In genomic region chr6:19925533-19925932, GRCh38 we compare ENCODE assay signal across 25 cellular contexts.
DNase-seq lines count a peak whose midpoint lies in the region; ATAC-seq and TF ChIP-seq lines count a peak whose summit lies in the region.
"Had no signal": no experiment of that assay in that cellular context is flagged by ENCODE, and none has a peak within 500 bp of the region (broad histone marks: within the 10 kb centered on the region; RNA-seq: fewer than 3 reads in every experiment).

No MANE protein-coding gene starts in this region.

- no peak for DNase-seq in activated T-cell treated with anti-CD3 and anti-CD28 coated beads, Interleukin-2, amount 50 U/mL, for 24 hours
- DNase-seq in Right ventricle myocardium superior (no peak), glutamatergic neuron (no peak)
- no peak for DNase-seq in activated CD4-positive, alpha-beta T cell treated with anti-CD3 and anti-CD28 coated beads, Interleukin-2, amount 10 ng/mL, durations not matched to agents 7 days and 5 days
- DNase-seq: activated CD4-positive, alpha-beta T cell treated with anti-CD3 and anti-CD28 coated beads for 4 hours; activated naive CD4-positive, alpha-beta T cell treated with Interleukin-2 at 50 U/mL for 16 hours; activated T-cell treated with anti-CD3 and anti-CD28 coated beads, Interleukin-2, amount 50 U/mL, for 48 hours; DMS79 treated with DMSO at 0.1 percent for 48 hours; effector memory CD8-positive, alpha-beta T cell; foreskin melanocyte; H9; NCI-H1048; NCI-H187 treated with DMSO at 0.1 percent for 48 hours; stimulated activated CD4-positive, alpha-beta T cell treated with anti-CD3 and anti-CD28 coated beads, Interleukin-4, amount 100 ng/mL, for 4 hours; stimulated activated naive CD4-positive, alpha-beta T cell treated with Interleukin-2 at 50 U/mL for 16 hours; testis had no signal

- H3K27ac Mint-ChIP-seq in activated T-cell treated with anti-CD3 and anti-CD28 coated beads, Interleukin-2, amount 50 U/mL, for 24 hours: no peak overlapping the region
- no peak overlapping the region for H3K27ac Mint-ChIP-seq in glutamatergic neuron (ENCODE audit: unreplicated experiment)
- no peak overlapping the region for H3K27ac Mint-ChIP-seq in activated CD4-positive, alpha-beta T cell treated with anti-CD3 and anti-CD28 coated beads, Interleukin-2, amount 10 ng/mL, durations not matched to agents 7 days and 5 days
- H3K27ac Mint-ChIP-seq: effector memory CD8-positive, alpha-beta T cell; H9; progenitor cell of endocrine pancreas; T-helper 1 cell treated with Interleukin-12 subunit alpha and Interleukin-12 subunit beta and Interleukin-4 antibody, amounts not matched to agents 30 μg/mL and 1 μg/mL, for 36 hours had no signal

- CTCF ChIA-PET in activated CD4-positive, alpha-beta T cell treated with anti-CD3 and anti-CD28 coated beads, Interleukin-2, amount 10 ng/mL, durations not matched to agents 7 days and 5 days (lab: Charles Lee): no interaction called here

- no peak overlapping the region for H3K4me3 Mint-ChIP-seq in activated T-cell treated with anti-CD3 and anti-CD28 coated beads, Interleukin-2, amount 50 U/mL, for 24 hours
- no peak overlapping the region for H3K4me3 Mint-ChIP-seq in glutamatergic neuron (ENCODE audit: unreplicated experiment)
- no peak overlapping the region for H3K4me3 Mint-ChIP-seq in activated CD4-positive, alpha-beta T cell treated with anti-CD3 and anti-CD28 coated beads, Interleukin-2, amount 10 ng/mL, durations not matched to agents 7 days and 5 days
- H3K4me3 Mint-ChIP-seq: effector memory CD8-positive, alpha-beta T cell; H9; T-helper 1 cell treated with Interleukin-12 subunit alpha and Interleukin-12 subunit beta and Interleukin-4 antibody, amounts not matched to agents 30 μg/mL and 1 μg/mL, for 36 hours had no signal

- no peaks in the 10 kb centered on the region for H3K9me3 Mint-ChIP-seq in activated T-cell treated with anti-CD3 and anti-CD28 coated beads, Interleukin-2, amount 50 U/mL, for 24 hours
- no peaks in the 10 kb centered on the region for H3K9me3 Mint-ChIP-seq in glutamatergic neuron (ENCODE audit: unreplicated experiment)
- H3K9me3 Mint-ChIP-seq in activated CD4-positive, alpha-beta T cell treated with anti-CD3 and anti-CD28 coated beads, Interleukin-2, amount 10 ng/mL, durations not matched to agents 7 days and 5 days: no peaks in the 10 kb centered on the region
- H3K9me3 Mint-ChIP-seq: H9; T-helper 1 cell treated with Interleukin-12 subunit alpha and Interleukin-12 subunit beta and Interleukin-4 antibody, amounts not matched to agents 30 μg/mL and 1 μg/mL, for 36 hours had no signal

- POLR2A ChIA-PET in activated CD4-positive, alpha-beta T cell treated with anti-CD3 and anti-CD28 coated beads, Interleukin-2, amount 10 ng/mL, durations not matched to agents 7 days and 5 days (lab: Charles Lee): no interaction called here

- peak; percentile 75 for ATAC-seq in GM18502 (IDR thresholded peaks at IDR 0.05; ENCODE audit: poor library complexity, unreplicated experiment)
- ATAC-seq in GM19395 (IDR thresholded peaks at IDR 0.05; ENCODE audit: unreplicated experiment): peak; percentile 65
- peak; percentile 68 for ATAC-seq in HG02798 (IDR thresholded peaks at IDR 0.05; ENCODE audit: poor library complexity, unreplicated experiment)
- peak; percentile 64 for ATAC-seq in HG03442 (IDR thresholded peaks at IDR 0.05; ENCODE audit: unreplicated experiment)
- ATAC-seq in Right ventricle myocardium superior (ENCODE audit: poor library complexity): no peak
- ATAC-seq: effector memory CD8-positive, alpha-beta T cell; HepG2; left lobe of liver; sciatic nerve had no signal

- H3K27me3 Mint-ChIP-seq in activated T-cell treated with anti-CD3 and anti-CD28 coated beads, Interleukin-2, amount 50 U/mL, for 24 hours: peaks cover 3% of the 10 kb centered on the region
- peaks cover 3% of the 10 kb centered on the region for H3K27me3 Mint-ChIP-seq in glutamatergic neuron (ENCODE audit: unreplicated experiment)
- H3K27me3 Mint-ChIP-seq in activated CD4-positive, alpha-beta T cell treated with anti-CD3 and anti-CD28 coated beads, Interleukin-2, amount 10 ng/mL, durations not matched to agents 7 days and 5 days: no peaks in the 10 kb centered on the region

- TF ChIP-seq CTCF in glutamatergic neuron (IDR thresholded peaks at IDR 0.05; ENCODE audit: partially characterized antibody, unreplicated experiment): no peak

- intact Hi-C loops in Right ventricle myocardium superior (cut with DNase I): no loop called here

- no peaks in the 10 kb centered on the region for H3K36me3 Mint-ChIP-seq in activated T-cell treated with anti-CD3 and anti-CD28 coated beads, Interleukin-2, amount 50 U/mL, for 24 hours (ENCODE audit: low read depth)
- H3K36me3 Mint-ChIP-seq in glutamatergic neuron (ENCODE audit: unreplicated experiment): no peaks in the 10 kb centered on the region
- H3K36me3 Mint-ChIP-seq in activated CD4-positive, alpha-beta T cell treated with anti-CD3 and anti-CD28 coated beads, Interleukin-2, amount 10 ng/mL, durations not matched to agents 7 days and 5 days (ENCODE audit: low read depth): no peaks in the 10 kb centered on the region

- H3K4me1 Mint-ChIP-seq in activated T-cell treated with anti-CD3 and anti-CD28 coated beads, Interleukin-2, amount 50 U/mL, for 24 hours (ENCODE audit: low read depth): no peaks in the 10 kb centered on the region
- H3K4me1 Mint-ChIP-seq in glutamatergic neuron (ENCODE audit: low read depth, unreplicated experiment): no peaks in the 10 kb centered on the region
- no peaks in the 10 kb centered on the region for H3K4me1 Mint-ChIP-seq in activated CD4-positive, alpha-beta T cell treated with anti-CD3 and anti-CD28 coated beads, Interleukin-2, amount 10 ng/mL, durations not matched to agents 7 days and 5 days
- H3K4me1 Mint-ChIP-seq: H9 had no signal
